21 cellular contexts compared by ENCODE assay signal in genomic region chr13:32175307-32175706, GRCh38.
"Had no signal": no experiment of that assay in that cellular context is flagged by ENCODE, and none has a peak within 500 bp of the region (broad histone marks: within the 10 kb centered on the region; RNA-seq: fewer than 3 reads in every experiment).

No MANE protein-coding gene starts in this region.

- H3K27ac ChIP-seq: esophagus squamous epithelium, gastroesophageal sphincter, prostate gland, spleen had no signal

- H3K4me1 ChIP-seq: esophagus squamous epithelium, gastroesophageal sphincter, prostate gland, spleen had no signal

- DNase-seq: activated CD4-positive, alpha-beta T cell treated with anti-CD3 and anti-CD28 coated beads, Interleukin-2, amount 50 U/mL, for 4 hours; activated CD4-positive, CD25-positive, alpha-beta regulatory T cell treated with anti-CD3 and anti-CD28 coated beads, Interleukin-2, amount 50 U/mL, for 72 hours; activated effector memory CD4-positive, alpha-beta T cell treated with Interleukin-2 at 50 U/mL for 16 hours; activated T-cell treated with anti-CD3 and anti-CD28 coated beads, Interleukin-2, amount 50 U/mL, for 1 hour; amniotic stem cell; cerebellar nuclear complex; endodermal cell; esophagus squamous epithelium; hippocampal formation; kidney glomerular epithelial cell; mucosa of descending colon; naive thymus-derived CD8-positive, alpha-beta T cell; occipital lobe; spleen; stimulated activated CD4-positive, alpha-beta T cell treated with anti-CD3 and anti-CD28 coated beads, Interleukin-1b, Interleukin-23, amount 100 ng/mL, for 48 hours; stimulated activated naive CD4-positive, alpha-beta T cell; T-helper 2 cell had no signal

- ATAC-seq: gastroesophageal sphincter; mucosa of descending colon; naive thymus-derived CD8-positive, alpha-beta T cell; sciatic nerve had no signal

- H3K36me3 ChIP-seq: esophagus squamous epithelium, prostate gland had no signal

- H3K4me3 ChIP-seq: esophagus squamous epithelium, gastroesophageal sphincter, lung, mucosa of descending colon, prostate gland, spleen had no signal

- H3K9me3 ChIP-seq: esophagus squamous epithelium, gastroesophageal sphincter, mucosa of descending colon, prostate gland, spleen had no signal

- H3K27me3 ChIP-seq: esophagus squamous epithelium, gastroesophageal sphincter, spleen had no signal
